Comparison of ENCODE assay signal across 8 cellular contexts in the genomic region with DNA sequence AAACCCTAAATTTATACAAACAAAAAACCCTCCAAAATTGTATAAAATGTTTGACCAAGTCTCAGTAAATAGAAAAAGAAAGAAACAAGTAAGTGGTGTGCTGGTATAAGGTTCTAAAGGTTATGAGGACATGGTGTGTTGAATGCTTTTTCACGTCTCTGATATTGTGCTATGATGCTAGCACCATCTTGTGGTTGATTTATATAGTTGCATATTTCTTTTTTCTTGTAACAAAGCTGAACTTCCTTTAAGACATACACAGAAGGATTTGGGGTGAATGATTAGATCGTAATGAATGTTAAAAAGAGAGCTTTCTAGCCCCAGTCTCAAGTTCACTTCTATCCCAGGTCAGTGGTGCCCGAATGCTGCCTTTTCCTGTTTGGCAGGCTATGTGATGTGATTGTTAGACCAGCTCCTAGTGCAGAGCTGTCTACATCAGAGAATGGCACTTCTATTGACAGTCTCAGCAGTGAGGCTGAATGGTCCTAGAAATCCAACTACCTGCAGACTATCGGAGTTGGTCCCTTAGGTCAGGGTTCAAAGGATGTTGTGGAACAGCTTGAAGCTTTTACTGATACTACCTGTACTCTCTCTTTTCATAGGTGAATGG. TPM values are rescaled to one million over a fixed set of nuclear protein-coding genes. Genes with fewer than 3 reads are reported as not detected.
DNase-seq lines count a peak whose midpoint lies in the region; ATAC-seq, FAIRE-seq and TF ChIP-seq lines count a peak whose summit lies in the region.

No MANE protein-coding gene starts in this region.

- TF ChIP-seq POLR2A in tibial nerve (IDR thresholded peaks at IDR 0.05): no peak

- no peaks in the 10 kb centered on the region for H3K9me1 ChIP-seq in keratinocyte (ENCODE audit: control insufficient read depth, extremely low read depth, insufficient read depth, low read length)

- no peak overlapping the region for H3K4me2 ChIP-seq in keratinocyte (ENCODE audit: control insufficient read depth, extremely low read depth, insufficient read depth, low read depth, low read length)

- no peaks in the 10 kb centered on the region for H4K20me1 ChIP-seq in keratinocyte (ENCODE audit: control insufficient read depth, extremely low read depth, insufficient read depth, low read length)

- no peak overlapping the region for H3K9ac ChIP-seq in keratinocyte (ENCODE audit: control insufficient read depth, extremely low read depth, insufficient read depth, low read length)

- H3K4me1 Mint-ChIP-seq in MCF 10A (ENCODE audit: insufficient read depth, unreplicated experiment): no peaks in the 10 kb centered on the region

- in situ Hi-C loops in GM13977 (cut with MboI; ENCODE audit: low pct_unique_long_range_greater_than_20kb, low sequenced_read_pairs, unreplicated experiment): no loop called here

- H3K4me1 ChIP-seq in keratinocyte (ENCODE audit: control insufficient read depth, extremely low read depth, insufficient read depth, low read length) (no peaks in the 10 kb centered on the region), tibial nerve (peaks cover 0 to 19% (median 0%) of the 10 kb centered on the region in 4 donors)

- WGBS in tibial nerve, 2 donors: 12 to 27% methylated on average over 4 of the region's 4 CpGs

- H3K27ac ChIP-seq in keratinocyte (ENCODE audit: control insufficient read depth, insufficient read depth, low read length) (no peak overlapping the region), tibial nerve (no peak overlapping the region)

- DNase-seq in AG20443 (ENCODE audit: low spot score) (peak; percentile 64), GM13977 (ENCODE audit: low spot score) (peak; percentile 58), NCI-H526 treated with DMSO at 0.1 percent for 48 hours (lab: John Stamatoyannopoulos, UW) (peak; percentile 44), MCF 10A (ENCODE audit: unreplicated experiment) (peak; percentile 64), keratinocyte (ENCODE audit: low read depth, low spot score) (no peak), tibial nerve (ENCODE audit: low spot score in 2 of 2) (no peak), COLO668 (lab: John Stamatoyannopoulos, UW; ENCODE audit: unreplicated experiment) (no peak)

- no peak overlapping the region for H3K27ac Mint-ChIP-seq in MCF 10A (ENCODE audit: low read depth, unreplicated experiment)

- peak; percentile 64 for ATAC-seq in HG03060 (IDR thresholded peaks at IDR 0.05; ENCODE audit: low read depth, unreplicated experiment)

- dilution Hi-C loops in keratinocyte (cut with MboI; ENCODE audit: extremely low pct_ligation_motif_present, low sequenced_read_pairs): no loop called here

- POLR2A ChIA-PET in MCF 10A (lab: Yijun Ruan, JAX): interaction anchor here (0.5 to 1.9 kb wide), 6 partner anchors 8 to 483 kb away, joined by 3 to 5 read pairs (median 3); a partner anchor contains a TSS

- no peak overlapping the region for H2AFZ ChIP-seq in keratinocyte (ENCODE audit: control insufficient read depth, low read length)

- peaks cover 23% of the 10 kb centered on the region for H3K36me3 Mint-ChIP-seq in MCF 10A (ENCODE audit: insufficient read depth, unreplicated experiment)

- H3K27me3 Mint-ChIP-seq in MCF 10A (ENCODE audit: insufficient read depth, unreplicated experiment): no peaks in the 10 kb centered on the region

- no peak overlapping the region for H3K4me3 Mint-ChIP-seq in MCF 10A (ENCODE audit: unreplicated experiment)

- intact Hi-C loops in MCF 10A (cut with micrococcal nuclease): loop anchor here (1.0 kb wide), 1 partner anchor 26 kb away; a partner anchor contains a TSS

- TF ChIP-seq CTCF in GM13977 (IDR thresholded peaks at IDR 0.05; ENCODE audit: extremely low read depth, insufficient read depth, missing control alignments) (peak; percentile 57), MCF 10A (IDR thresholded peaks at IDR 0.05; ENCODE audit: unreplicated experiment) (peak; percentile 56), keratinocyte (optimal IDR thresholded peaks at IDR 0.05 in 1 of 3, IDR thresholded peaks at IDR 0.05 in 1 of 3, conservative IDR thresholded peaks at IDR 0.05 in 1 of 3; ENCODE audit: extremely low read depth in 1 of 3, insufficient read depth in 2 of 3, low read length in 3 of 3) (peak in 2 of 3 experiments; percentile 49 to 72), tibial nerve (IDR thresholded peaks at IDR 0.05) (peak; percentile 49 to 73 (median 67))

- no peak for TF ChIP-seq EP300 in tibial nerve (IDR thresholded peaks at IDR 0.05)

- no peaks in the 10 kb centered on the region for H3K79me2 ChIP-seq in keratinocyte (ENCODE audit: control insufficient read depth, insufficient read depth, low read length)

- peaks cover 0 to 2% of the 10 kb centered on the region in 2 experiments for H3K36me3 ChIP-seq in keratinocyte (ENCODE audit: control insufficient read depth in 2 of 2, extremely low read depth in 1 of 2, insufficient read depth in 2 of 2, low read length in 2 of 2)
- peaks cover 0 to 14% (median 0%) of the 10 kb centered on the region in 3 donors for H3K36me3 ChIP-seq in tibial nerve

- H3K9me3 Mint-ChIP-seq in MCF 10A (ENCODE audit: unreplicated experiment): no peaks in the 10 kb centered on the region

- H3K4me3 ChIP-seq in keratinocyte (ENCODE audit: control insufficient read depth in 2 of 3, extremely low read depth in 1 of 3, insufficient read depth in 2 of 3, low read depth in 1 of 3, low read length in 3 of 3): no peak overlapping the region
- no peak overlapping the region for H3K4me3 ChIP-seq in tibial nerve

- no peaks in the 10 kb centered on the region for H3K9me3 ChIP-seq in keratinocyte (ENCODE audit: control insufficient read depth, low read depth, low read length)
- no peaks in the 10 kb centered on the region for H3K9me3 ChIP-seq in tibial nerve

- no TSS peak for BruUV-seq in MCF 10A (replicated peaks; lab: Mats Ljungman, UMichigan)

- H3K27me3 ChIP-seq in keratinocyte (ENCODE audit: control insufficient read depth, extremely low read depth, insufficient read depth, low read length) (no peaks in the 10 kb centered on the region), tibial nerve (no peaks in the 10 kb centered on the region)

- FAIRE-seq in keratinocyte (lab: Jason Lieb, UNC): peak; percentile 74

- CTCF ChIA-PET in MCF 10A (lab: Yijun Ruan, JAX): interaction anchor here (0.6 to 4.4 kb wide), 67 partner anchors 8 to 1909 kb away, joined by 3 to 34 read pairs (median 4); a partner anchor contains a TSS

RNA-seq across cellular contexts. Expression of a gene that starts 25.0 kb away (rescaled TPM):
- 44.4 and 58.1 TPM in 2 replicates for total RNA-seq in MCF 10A (2022)
- polyA plus RNA-seq in keratinocyte: 15.0 to 18.5 TPM (median 15.1 TPM) in 3 replicates
- polyA plus RNA-seq in keratinocyte (2011; ENCODE audit: low read depth): 66.7 TPM
- polyA plus RNA-seq in keratinocyte (2011; cell fraction: cytosol; rRNA removed): 13.3 and 16.8 TPM in 2 replicates
- polyA plus RNA-seq in keratinocyte (2011; cell fraction: nucleus; rRNA removed): 26.3 and 32.9 TPM in 2 replicates
- 12.1 and 14.5 TPM in 2 replicates for polyA plus RNA-seq in keratinocyte (2012; ENCODE audit: low replicate concordance)
- polyA minus RNA-seq in keratinocyte: 5.9 to 31.0 TPM (median 16.8 TPM) in 3 replicates
- 10.4 TPM for polyA minus RNA-seq in keratinocyte (2011; cell fraction: cytosol; rRNA and poly(A)+ RNA removed)
- 38.2 and 48.2 TPM in 2 replicates for polyA minus RNA-seq in keratinocyte (2011; cell fraction: nucleus; rRNA and poly(A)+ RNA removed)
- total RNA-seq in tibial nerve: 100 to 1,000 TPM in 3 of 4 donors, 10 to 100 TPM in 1; 96.5 to 253 (median 127) TPM

RNA-seq across cellular contexts. Expression of a gene that starts 25.3 kb away (rescaled TPM):
- total RNA-seq in MCF 10A (2022) (25.9 and 26.3 TPM in 2 replicates), tibial nerve (10 to 100 TPM; 20.2 to 44.1 (median 31.8) TPM)
- polyA plus RNA-seq in keratinocyte: 20.1 to 34.2 TPM (median 23.4 TPM) in 3 replicates
- 19.0 TPM for polyA plus RNA-seq in keratinocyte (2011; ENCODE audit: low read depth)
- 10.9 and 25.0 TPM in 2 replicates for polyA plus RNA-seq in keratinocyte (2011; cell fraction: cytosol; rRNA removed)
- 40.6 and 57.1 TPM in 2 replicates for polyA plus RNA-seq in keratinocyte (2011; cell fraction: nucleus; rRNA removed)
- 17.1 and 20.6 TPM in 2 replicates for polyA plus RNA-seq in keratinocyte (2012; ENCODE audit: low replicate concordance)
- 6.4 to 23.6 TPM (median 11.4 TPM) in 3 replicates for polyA minus RNA-seq in keratinocyte
- polyA minus RNA-seq in keratinocyte (2011; cell fraction: cytosol; rRNA and poly(A)+ RNA removed): 8.6 TPM
- polyA minus RNA-seq in keratinocyte (2011; cell fraction: nucleus; rRNA and poly(A)+ RNA removed): 10.7 and 15.4 TPM in 2 replicates

Comparison
In these comparisons a context has a peak if more than half of its experiments do, and no peak if none do; other contexts are left out.
1. DNase-seq: peak in AG20443 (single experiment), GM13977 (single experiment), NCI-H526 treated with DMSO at 0.1 percent for 48 hours (single experiment) and MCF 10A (single experiment); none in keratinocyte (single experiment), tibial nerve (0 of 2) and COLO668 (single experiment).
2. Peak in every context shown above with its lines, with median percentiles within 50 percentile points of each other: CTCF ChIP-seq.